26 cellular contexts compared by ENCODE assay signal in the genomic region with DNA sequence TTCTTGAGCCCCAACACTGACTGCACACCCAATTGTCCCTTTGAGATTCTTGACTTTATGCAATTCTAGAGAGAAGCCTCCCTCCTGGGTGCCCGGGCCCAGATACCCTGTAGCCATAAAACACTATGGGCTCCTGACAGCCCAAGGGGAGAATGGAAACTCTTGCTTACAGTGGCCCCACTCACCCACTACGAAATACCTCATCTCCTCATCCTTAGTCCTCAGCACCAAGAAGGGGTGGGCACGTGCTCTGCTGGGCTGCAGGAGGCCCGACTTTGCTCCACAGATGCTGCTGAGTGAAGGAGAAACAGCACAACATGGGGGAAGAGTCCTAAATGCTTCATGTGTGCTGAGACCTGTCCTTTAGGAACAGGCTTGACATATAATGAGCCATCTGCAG. TPM values are rescaled to one million over a fixed set of nuclear protein-coding genes. Genes with fewer than 3 reads are reported as not detected.
DNase-seq lines count a peak whose midpoint lies in the region; ATAC-seq and TF ChIP-seq lines count a peak whose summit lies in the region.
"Had no signal": no experiment of that assay in that cellular context is flagged by ENCODE, and none has a peak within 500 bp of the region (broad histone marks: within the 10 kb centered on the region; RNA-seq: fewer than 3 reads in every experiment).

No MANE protein-coding gene starts in this region.

- peak overlapping the region; percentile 90 for H3K27ac Mint-ChIP-seq in T-helper 1 cell treated with Interleukin-12 subunit alpha and Interleukin-12 subunit beta and Interleukin-4 antibody, amounts not matched to agents 30 μg/mL and 1 μg/mL, for 36 hours
- H3K27ac Mint-ChIP-seq in CD4-positive, alpha-beta memory T cell: peak overlapping the region; percentile 76 to 91 (median 85)
- H3K27ac Mint-ChIP-seq in activated T-helper 17 cell treated with anti-CD3 and anti-CD28 coated beads, Interleukin-2, amount 50 U/mL, for 72 hours: peak overlapping the region; percentile 98
- peak overlapping the region; percentile 84 to 99 (median 96) for H3K27ac Mint-ChIP-seq in naive thymus-derived CD8-positive, alpha-beta T cell
- H3K27ac Mint-ChIP-seq: endodermal cell, nephron progenitor cell had no signal

- no peaks in the 10 kb centered on the region for H3K36me3 ChIP-seq in CD4-positive, alpha-beta memory T cell (ENCODE audit: insufficient read depth, low read length)
- H3K36me3 ChIP-seq: pancreas had no signal

- intact Hi-C loops in CD4-positive, alpha-beta memory T cell (cut with micrococcal nuclease): loop anchor here (1.0 to 2.0 kb wide), 2 partner anchors 10 to 14 kb away; no protein-coding TSS in a partner anchor

- H3K4me3 Mint-ChIP-seq in T-helper 1 cell treated with Interleukin-12 subunit alpha and Interleukin-12 subunit beta and Interleukin-4 antibody, amounts not matched to agents 30 μg/mL and 1 μg/mL, for 36 hours: peak overlapping the region; percentile 68
- H3K4me3 Mint-ChIP-seq in CD4-positive, alpha-beta memory T cell: peak overlapping the region in 7 of 8 donors; percentile 43 to 89 (median 74)
- peak overlapping the region; percentile 86 for H3K4me3 Mint-ChIP-seq in activated T-helper 17 cell treated with anti-CD3 and anti-CD28 coated beads, Interleukin-2, amount 50 U/mL, for 72 hours
- H3K4me3 Mint-ChIP-seq in naive thymus-derived CD8-positive, alpha-beta T cell: peak overlapping the region; percentile 51 to 87 (median 78)
- H3K4me3 Mint-ChIP-seq: endodermal cell, nephron progenitor cell had no signal

- no peak for ATAC-seq in activated T-helper 17 cell treated with anti-CD3 and anti-CD28 coated beads, Interleukin-2, amount 50 U/mL, for 72 hours (replicated peaks)
- peak in 1 of 2 donors; percentile 9 for ATAC-seq in naive thymus-derived CD8-positive, alpha-beta T cell
- ATAC-seq: foreskin keratinocyte, pancreas had no signal

- no peaks in the 10 kb centered on the region for H3K27me3 ChIP-seq in CD4-positive, alpha-beta memory T cell (ENCODE audit: insufficient read depth, low read length)
- H3K27me3 ChIP-seq: pancreas had no signal

- H3K9me3 Mint-ChIP-seq in T-helper 1 cell treated with Interleukin-12 subunit alpha and Interleukin-12 subunit beta and Interleukin-4 antibody, amounts not matched to agents 30 μg/mL and 1 μg/mL, for 36 hours: peaks cover 14% of the 10 kb centered on the region
- H3K9me3 Mint-ChIP-seq in CD4-positive, alpha-beta memory T cell: peaks cover 0 to 19% (median 0%) of the 10 kb centered on the region in 8 donors
- H3K9me3 Mint-ChIP-seq in activated T-helper 17 cell treated with anti-CD3 and anti-CD28 coated beads, Interleukin-2, amount 50 U/mL, for 72 hours: no peaks in the 10 kb centered on the region
- peaks cover 0 to 2% (median 0%) of the 10 kb centered on the region in 9 donors for H3K9me3 Mint-ChIP-seq in naive thymus-derived CD8-positive, alpha-beta T cell

- H3K9me3 ChIP-seq in CD4-positive, alpha-beta memory T cell (ENCODE audit: control insufficient read depth in 1 of 2, low read length in 2 of 2): no peaks in the 10 kb centered on the region
- H3K9me3 ChIP-seq: mucosa of descending colon, pancreas had no signal

- peak overlapping the region; percentile 4 to 15 for H3K4me3 ChIP-seq in CD4-positive, alpha-beta memory T cell (ENCODE audit: low read length in 2 of 2)
- H3K4me3 ChIP-seq: coronary artery, lung, mucosa of descending colon, pancreas had no signal

- DNase-seq in T-helper 1 cell (no peak), midbrain (lab: John Stamatoyannopoulos, UW) (no peak), D341Med (ENCODE audit: low spot score) (no peak), GM10248 (ENCODE audit: extremely low spot score) (no peak)
- DNase-seq in CD4-positive, alpha-beta memory T cell: no peak
- DNase-seq in naive thymus-derived CD8-positive, alpha-beta T cell: no peak
- DNase-seq: anterior cingulate cortex, EL, endodermal cell, foreskin keratinocyte, NCI-H1417 treated with DMSO at 0.1 percent for 48 hours, NCI-H2081 treated with DMSO at 0.1 percent for 48 hours, NCI-H345, NCI-H748 treated with DMSO at 0.1 percent for 48 hours, nephron progenitor cell, pancreas, SIG-M5, SW 1271 had no signal

- peaks cover 84% of the 10 kb centered on the region for H3K4me1 Mint-ChIP-seq in T-helper 1 cell treated with Interleukin-12 subunit alpha and Interleukin-12 subunit beta and Interleukin-4 antibody, amounts not matched to agents 30 μg/mL and 1 μg/mL, for 36 hours (ENCODE audit: low read depth)
- peaks cover 67 to 94% (median 84%) of the 10 kb centered on the region in 4 donors for H3K4me1 Mint-ChIP-seq in CD4-positive, alpha-beta memory T cell
- peaks cover 60% of the 10 kb centered on the region for H3K4me1 Mint-ChIP-seq in activated T-helper 17 cell treated with anti-CD3 and anti-CD28 coated beads, Interleukin-2, amount 50 U/mL, for 72 hours
- H3K4me1 Mint-ChIP-seq in naive thymus-derived CD8-positive, alpha-beta T cell: peaks cover 66 to 100% (median 99%) of the 10 kb centered on the region in 4 donors
- H3K4me1 Mint-ChIP-seq: endodermal cell, nephron progenitor cell had no signal

- no peaks in the 10 kb centered on the region for H3K27me3 Mint-ChIP-seq in T-helper 1 cell treated with Interleukin-12 subunit alpha and Interleukin-12 subunit beta and Interleukin-4 antibody, amounts not matched to agents 30 μg/mL and 1 μg/mL, for 36 hours (ENCODE audit: low read depth)
- H3K27me3 Mint-ChIP-seq in CD4-positive, alpha-beta memory T cell: no peaks in the 10 kb centered on the region
- no peaks in the 10 kb centered on the region for H3K27me3 Mint-ChIP-seq in activated T-helper 17 cell treated with anti-CD3 and anti-CD28 coated beads, Interleukin-2, amount 50 U/mL, for 72 hours
- no peaks in the 10 kb centered on the region for H3K27me3 Mint-ChIP-seq in naive thymus-derived CD8-positive, alpha-beta T cell

- POLR2A ChIA-PET in CD4-positive, alpha-beta memory T cell (lab: Charles Lee; ENCODE audit: partially characterized antibody): interaction anchor here (0.6 to 4.4 kb wide), 13 partner anchors 10 to 209 kb away, joined by 3 to 31 read pairs (median 4); partner anchors contain the start of genes NSFL1C and SIRPG
- POLR2A ChIA-PET in naive thymus-derived CD8-positive, alpha-beta T cell (lab: Charles Lee): interaction anchor here (0.7 to 8.4 kb wide), 12 partner anchors 9 to 172 kb away, joined by 3 to 60 read pairs (median 6); partner anchors contain the start of gene SIRPG
- POLR2A ChIA-PET in GM10248 (lab: Yijun Ruan, JAX): no interaction called here

- peaks cover 29% of the 10 kb centered on the region for H3K36me3 Mint-ChIP-seq in T-helper 1 cell treated with Interleukin-12 subunit alpha and Interleukin-12 subunit beta and Interleukin-4 antibody, amounts not matched to agents 30 μg/mL and 1 μg/mL, for 36 hours (ENCODE audit: low read depth)
- H3K36me3 Mint-ChIP-seq in CD4-positive, alpha-beta memory T cell: peaks cover 1 to 18% of the 10 kb centered on the region in 2 donors
- no peaks in the 10 kb centered on the region for H3K36me3 Mint-ChIP-seq in activated T-helper 17 cell treated with anti-CD3 and anti-CD28 coated beads, Interleukin-2, amount 50 U/mL, for 72 hours (ENCODE audit: low read depth)
- H3K36me3 Mint-ChIP-seq in naive thymus-derived CD8-positive, alpha-beta T cell: peaks cover 11 to 48% (median 39%) of the 10 kb centered on the region in 3 donors

- CTCF ChIA-PET in CD4-positive, alpha-beta memory T cell (lab: Charles Lee; ENCODE audit: partially characterized antibody): interaction anchor here (1.2 to 2.1 kb wide), 2 partner anchors 10 to 60 kb away, joined by 4 to 5 read pairs; no protein-coding TSS in a partner anchor
- CTCF ChIA-PET in GM10248 (lab: Yijun Ruan, JAX): no interaction called here

- peaks cover 76% of the 10 kb centered on the region for H3K4me1 ChIP-seq in CD4-positive, alpha-beta memory T cell (ENCODE audit: insufficient read depth, low read length)
- H3K4me1 ChIP-seq: foreskin keratinocyte, pancreas had no signal

- no peak for TF ChIP-seq CTCF in GM10248 (IDR thresholded peaks at IDR 0.05; ENCODE audit: control extremely low read depth, extremely low read depth, low read depth, missing control alignments)

- no peak overlapping the region for H3K27ac ChIP-seq in CD4-positive, alpha-beta memory T cell (ENCODE audit: low read depth, low read length)
- H3K27ac ChIP-seq: 22Rv1, C4-2B, coronary artery, foreskin keratinocyte, KMS-11, pancreas had no signal

RNA-seq across cellular contexts. Expression of gene SIRPG, which starts 17.4 kb away (rescaled TPM):
- total RNA-seq in CD4-positive, alpha-beta memory T cell: 10 to 100 TPM; 32.4 to 34.9 TPM
- polyA plus RNA-seq in CD4-positive, alpha-beta memory T cell: 100 to 1,000 TPM; 136 to 211 TPM
- total RNA-seq in activated T-helper 17 cell treated with anti-CD3 and anti-CD28 coated beads, Interleukin-2, amount 50 U/mL, for 72 hours: 10 to 100 TPM; 32.0 to 62.9 TPM
- 10 to 100 TPM; 47.5 to 52.2 TPM for total RNA-seq in naive thymus-derived CD8-positive, alpha-beta T cell
- 100 to 1,000 TPM; 165 to 246 (median 187) TPM for polyA plus RNA-seq in naive thymus-derived CD8-positive, alpha-beta T cell
- total RNA-seq: endodermal cell, foreskin keratinocyte had no signal
- polyA plus RNA-seq: foreskin keratinocyte had no signal

RNA-seq across cellular contexts. Expression of gene SIRPB1, which starts 55.2 kb away (rescaled TPM):
- 1 to 10 TPM; 4.7 to 7.2 TPM for total RNA-seq in CD4-positive, alpha-beta memory T cell
- polyA plus RNA-seq in CD4-positive, alpha-beta memory T cell: 1 to 10 TPM in 1 of 2 donors, under 1 TPM in 1; 0.64 to 1.2 TPM
- 1 to 10 TPM in 1 of 2 donors, under 1 TPM in 1; 0.24 to 1.1 TPM for total RNA-seq in activated T-helper 17 cell treated with anti-CD3 and anti-CD28 coated beads, Interleukin-2, amount 50 U/mL, for 72 hours
- total RNA-seq in naive thymus-derived CD8-positive, alpha-beta T cell: 10 to 100 TPM; 13.3 to 14.8 TPM
- polyA plus RNA-seq in naive thymus-derived CD8-positive, alpha-beta T cell: 1 to 10 TPM in 2 of 3 donors, under 1 TPM in 1; 0.23 to 6.1 (median 3.3) TPM
